Comparison of ENCODE assay signal across 23 cellular contexts in the genomic region with DNA sequence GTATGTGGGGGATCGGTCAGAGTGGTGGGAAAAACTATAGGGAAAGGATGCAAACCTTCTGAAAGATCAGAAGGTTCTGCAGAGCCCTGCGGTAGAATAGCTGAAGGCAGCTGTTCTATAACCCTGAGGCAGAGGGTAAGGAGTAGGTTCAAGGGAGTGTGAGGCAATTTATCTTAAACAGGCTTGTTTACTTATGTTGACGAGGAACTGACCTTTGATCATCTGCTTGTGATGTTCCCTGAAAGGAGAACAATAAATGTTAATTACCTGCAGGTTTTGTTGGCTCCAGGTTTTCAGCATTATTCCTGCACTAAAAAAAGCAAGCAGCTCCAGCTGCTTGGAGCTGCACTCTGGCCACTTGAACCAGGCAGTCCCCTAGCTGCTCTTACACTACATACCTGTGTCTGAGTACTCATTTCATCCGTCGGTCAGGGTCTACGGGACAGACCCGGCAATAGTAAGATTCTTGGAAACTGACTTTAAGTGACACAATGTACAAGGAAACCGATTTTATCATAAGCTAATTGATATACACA.
"Had no signal": no experiment of that assay in that cellular context is flagged by ENCODE, and none has a peak within 500 bp of the region (broad histone marks: within the 10 kb centered on the region; RNA-seq: fewer than 3 reads in every experiment).

No MANE protein-coding gene starts in this region.

- H3K27me3 ChIP-seq: cardiac muscle cell, heart right ventricle, stomach, suprapubic skin, tibial nerve had no signal

- H3K36me3 ChIP-seq: cardiac muscle cell had no signal

- H3K4me1 ChIP-seq: heart right ventricle, parathyroid adenoma, stomach, suprapubic skin, tibial nerve had no signal

- H3K27ac ChIP-seq: cardiac muscle cell, heart right ventricle, parathyroid adenoma, stomach, suprapubic skin, tibial nerve had no signal

- H3K4me3 ChIP-seq: cardiac muscle cell, heart right ventricle, smooth muscle cell, stomach, suprapubic skin, tibial nerve had no signal

- DNase-seq: activated CD4-positive, alpha-beta memory T cell treated with anti-CD3 and anti-CD28 coated beads for 36 hours; activated CD4-positive, alpha-beta T cell treated with anti-CD3 and anti-CD28 coated beads for 48 hours; activated effector memory CD4-positive, alpha-beta T cell treated with Interleukin-2 at 50 U/mL for 16 hours; activated naive CD4-positive, alpha-beta T cell treated with anti-CD3 and anti-CD28 coated beads for 36 hours; activated naive CD8-positive, alpha-beta T cell treated with anti-CD3 and anti-CD28 coated beads, Interleukin-2, amount 10 ng/mL, durations not matched to agents 7 days and 5 days; activated T-cell treated with anti-CD3 and anti-CD28 coated beads, Interleukin-2, amount 50 U/mL, for 48 hours; amygdala; effector CD4-positive, alpha-beta T cell; erythroblast; foreskin fibroblast; heart right ventricle; left ventricle myocardium superior; mammary epithelial cell; nucleus accumbens; right cardiac atrium; stimulated activated CD4-positive, alpha-beta T cell treated with anti-CD3 and anti-CD28 coated beads, Interleukin-15, amount 100 ng/mL, for 24 hours; stomach; T-helper 2 cell had no signal
